8 cellular contexts compared by ENCODE assay signal in genomic region chr2:127702395-127703009, GRCh38. TPM values are rescaled to one million over a fixed set of nuclear protein-coding genes. Genes with fewer than 3 reads are reported as not detected.
A peak's percentile ranks its signal among the peaks of the same experiment; 100 is the strongest.
DNase-seq lines count a peak whose midpoint lies in the region; ATAC-seq, FAIRE-seq and TF ChIP-seq lines count a peak whose summit lies in the region.

No MANE protein-coding gene starts in this region.

- no peaks in the 10 kb centered on the region for H3K9me2 ChIP-seq in HCT116 (ENCODE audit: insufficient read depth)
- no peaks in the 10 kb centered on the region for H3K9me2 ChIP-seq in hepatocyte (replicated peaks; ENCODE audit: insufficient read depth)

- no peak overlapping the region for H2AFZ ChIP-seq in HCT116 (ENCODE audit: low read depth, low read length, poor library complexity, severe bottlenecking)
- no peak overlapping the region for H2AFZ ChIP-seq in hepatocyte

- H3K27me3 ChIP-seq in HCT116 (ENCODE audit: insufficient read depth, low read length) (no peaks in the 10 kb centered on the region), hepatocyte (no peaks in the 10 kb centered on the region), small intestine (ENCODE audit: control insufficient read depth in 2 of 2, insufficient read depth in 2 of 2, low read length in 2 of 2) (no peaks in the 10 kb centered on the region)

- BruUV-seq in HCT116 (replicated peaks; lab: Mats Ljungman, UMichigan) = TSS peak; percentile 82

- H3K4me3 ChIP-seq in HCT116 (replicated peaks in 1 of 2; ENCODE audit: low read depth in 1 of 2, low read length in 2 of 2) = peak overlapping the region; percentile 59 to 72
- H3K4me3 ChIP-seq in hepatocyte = peak overlapping the region; percentile 17
- peak overlapping the region; percentile 74 to 92 for H3K4me3 ChIP-seq in small intestine (ENCODE audit: low read depth in 1 of 2, low read length in 2 of 2)

- H3K4me3 Mint-ChIP-seq in activated CD4-positive, alpha-beta memory T cell treated with anti-CD3 and anti-CD28 coated beads, Interleukin-2, amount 10 ng/mL, durations not matched to agents 7 days and 5 days = peak overlapping the region; percentile 81

- DNase-seq in HCT116 (ENCODE audit: low read depth, low spot score) = no peak
- DNase-seq in activated CD4-positive, alpha-beta memory T cell treated with anti-CD3 and anti-CD28 coated beads, Interleukin-2, amount 10 ng/mL, durations not matched to agents 7 days and 5 days = no peak
- DNase-seq in hepatocyte (ENCODE audit: low spot score) = no peak
- DNase-seq in small intestine = no peak
- DNase-seq in NCI-H345 (lab: John Stamatoyannopoulos, UW) = no peak
- no peak for DNase-seq in stimulated activated CD4-positive, alpha-beta T cell treated with anti-CD3 and anti-CD28 coated beads, Interleukin-4, amount 100 ng/mL, for 24 hours
- DNase-seq in NCI-H2227 treated with DMSO at 0.1 percent for 48 hours (lab: John Stamatoyannopoulos, UW) = no peak

- no peaks in the 10 kb centered on the region for H3K27me3 Mint-ChIP-seq in activated CD4-positive, alpha-beta memory T cell treated with anti-CD3 and anti-CD28 coated beads, Interleukin-2, amount 10 ng/mL, durations not matched to agents 7 days and 5 days

- H4K20me1 ChIP-seq in HCT116 (ENCODE audit: insufficient read depth) = no peaks in the 10 kb centered on the region
- H4K20me1 ChIP-seq in hepatocyte (ENCODE audit: insufficient read depth, poor library complexity, severe bottlenecking) = peaks cover 10% of the 10 kb centered on the region

- no peak for ATAC-seq in HCT116
- ATAC-seq in HG03469 (IDR thresholded peaks at IDR 0.05; ENCODE audit: unreplicated experiment) = no peak

- RAD21 ChIA-PET in HCT116 (lab: Charles Lee; ENCODE audit: low non-redundant PET in 1 of 2, low total read pairs in 2 of 2, uncharacterized antibody in 2 of 2, unreplicated experiment in 2 of 2) = no interaction called here

- no peaks in the 10 kb centered on the region for H3K9me3 Mint-ChIP-seq in activated CD4-positive, alpha-beta memory T cell treated with anti-CD3 and anti-CD28 coated beads, Interleukin-2, amount 10 ng/mL, durations not matched to agents 7 days and 5 days

- H3K4me1 ChIP-seq in HCT116 (ENCODE audit: control insufficient read depth in 1 of 2, insufficient read depth in 2 of 2, low read length in 2 of 2) (peaks cover 13 to 32% of the 10 kb centered on the region in 2 experiments), hepatocyte (ENCODE audit: insufficient read depth) (peaks cover 19% of the 10 kb centered on the region), small intestine (ENCODE audit: control insufficient read depth in 2 of 2, insufficient read depth in 1 of 2, low read depth in 1 of 2, low read length in 1 of 2) (peaks cover 2 to 5% of the 10 kb centered on the region in 2 donors)

- H3K4me2 ChIP-seq in HCT116 (ENCODE audit: low read length) = peak overlapping the region; percentile 83
- H3K4me2 ChIP-seq in hepatocyte = peak overlapping the region; percentile 81

- CTCF ChIA-PET in HCT116 (lab: Charles Lee) = interaction anchor here (0.9 kb wide), 1 partner anchor 111 kb away, joined by 4 read pairs; no protein-coding TSS in a partner anchor
- CTCF ChIA-PET in activated CD4-positive, alpha-beta memory T cell treated with anti-CD3 and anti-CD28 coated beads, Interleukin-2, amount 10 ng/mL, durations not matched to agents 7 days and 5 days (lab: Charles Lee) = interaction anchor here (0.5 to 1.4 kb wide), 6 partner anchors 58 to 383 kb away, joined by 3 to 8 read pairs (median 4); partner anchors contain the start of gene WDR33

- H3K27ac Mint-ChIP-seq in activated CD4-positive, alpha-beta memory T cell treated with anti-CD3 and anti-CD28 coated beads, Interleukin-2, amount 10 ng/mL, durations not matched to agents 7 days and 5 days = peak overlapping the region; percentile 95

- H3K36me3 ChIP-seq in HCT116 (ENCODE audit: control insufficient read depth in 1 of 2, insufficient read depth in 2 of 2, low read length in 2 of 2) = peaks cover 6 to 10% of the 10 kb centered on the region in 2 experiments
- H3K36me3 ChIP-seq in hepatocyte (replicated peaks; ENCODE audit: insufficient read depth, low read depth) = no peaks in the 10 kb centered on the region
- H3K36me3 ChIP-seq in small intestine (ENCODE audit: control insufficient read depth in 2 of 2, insufficient read depth in 2 of 2, low read length in 2 of 2) = peaks cover 0 to 5% of the 10 kb centered on the region in 2 donors

- no peak for FAIRE-seq in small intestine (lab: Jason Lieb, UNC)

- H3K36me3 Mint-ChIP-seq in activated CD4-positive, alpha-beta memory T cell treated with anti-CD3 and anti-CD28 coated beads, Interleukin-2, amount 10 ng/mL, durations not matched to agents 7 days and 5 days (ENCODE audit: low read depth) = peaks cover 34% of the 10 kb centered on the region

- H3K79me2 ChIP-seq in HCT116 (ENCODE audit: insufficient read depth, low read length) = peaks cover 13% of the 10 kb centered on the region
- peaks cover 26% of the 10 kb centered on the region for H3K79me2 ChIP-seq in hepatocyte

- peaks cover 39% of the 10 kb centered on the region for H3K4me1 Mint-ChIP-seq in activated CD4-positive, alpha-beta memory T cell treated with anti-CD3 and anti-CD28 coated beads, Interleukin-2, amount 10 ng/mL, durations not matched to agents 7 days and 5 days

- peak overlapping the region; percentile 79 for H3K9ac ChIP-seq in HCT116 (ENCODE audit: low read length)

- intact Hi-C loops in HCT116 (cut with micrococcal nuclease) = no loop called here

- H3K9me3 ChIP-seq in HCT116 (ENCODE audit: control insufficient read depth in 1 of 2, insufficient read depth in 1 of 2, low read depth in 1 of 2, low read length in 2 of 2) (no peaks in the 10 kb centered on the region), hepatocyte (ENCODE audit: low read depth) (no peaks in the 10 kb centered on the region), small intestine (ENCODE audit: control insufficient read depth, low read depth) (no peaks in the 10 kb centered on the region)

- POLR2A ChIA-PET in HCT116 (lab: Charles Lee) = no interaction called here
- POLR2A ChIA-PET in activated CD4-positive, alpha-beta memory T cell treated with anti-CD3 and anti-CD28 coated beads, Interleukin-2, amount 10 ng/mL, durations not matched to agents 7 days and 5 days (lab: Charles Lee) = interaction anchor here (0.7 to 5.9 kb wide), 29 partner anchors 8 to 409 kb away, joined by 3 to 30 read pairs (median 5); partner anchors contain the start of genes ERCC3, IWS1, POLR2D and UGGT1

- peak overlapping the region; percentile 98 for H3K27ac ChIP-seq in HCT116 (ENCODE audit: low read depth, low read length)
- H3K27ac ChIP-seq in hepatocyte = peak overlapping the region; percentile 99
- peak overlapping the region; percentile 98 to 100 for H3K27ac ChIP-seq in small intestine (ENCODE audit: low read depth in 1 of 2, low read length in 1 of 2)

- no peak for TF ChIP-seq CTCF in HCT116 (IDR thresholded peaks at IDR 0.05 in 2 of 3, conservative IDR thresholded peaks at IDR 0.05 in 1 of 3; ENCODE audit: borderline replicate concordance in 1 of 3, insufficient read depth in 1 of 3, low read depth in 2 of 3, low read length in 2 of 3)
- TF ChIP-seq CTCF in hepatocyte (IDR thresholded peaks at IDR 0.05; ENCODE audit: poor library complexity) = no peak

- TF ChIP-seq POLR2A in HCT116 (IDR thresholded peaks at IDR 0.05; ENCODE audit: borderline replicate concordance, extremely low read depth, insufficient read depth, insufficient read length) = no peak

- no peak for TF ChIP-seq RAD21 in HCT116 (IDR thresholded peaks at IDR 0.05; ENCODE audit: low read depth)

- WGBS in hepatocyte (ENCODE audit: low lambda C conversion rate, missing lambda C conversion rate) = 71% methylated on average over 19 of the region's 19 CpGs
- 54 to 63% (median 60%) methylated on average over 19 of the region's 19 CpGs for WGBS in small intestine, 3 donors

TF ChIP-seq in HCT116, 20 proteins besides CTCF, POLR2A, EP300 and RAD21:
- TF ChIP-seq ZFX (IDR thresholded peaks at IDR 0.05) = no peak
- peak; percentile 7; the same call in 1 of the 2 replicates for TF ChIP-seq JUND (IDR thresholded peaks at IDR 0.05)
- TF ChIP-seq CBX3 (IDR thresholded peaks at IDR 0.05; ENCODE audit: low read depth) = 0 out of 2 replicates have a peak, but pooled peaks have one; percentile 2

RNA-seq across cellular contexts. Expression of gene SFT2D3, which starts 1.2 kb away (rescaled TPM):
- total RNA-seq in HCT116 (2021; ENCODE audit: unreplicated experiment) (3.1 TPM), hepatocyte (10.2 and 10.7 TPM in 2 replicates)
- not detected in 2 replicates for polyA plus RNA-seq in HCT116 (2012)
- 1 to 10 TPM; 5.2 to 5.8 TPM for total RNA-seq in activated CD4-positive, alpha-beta memory T cell treated with anti-CD3 and anti-CD28 coated beads, Interleukin-2, amount 10 ng/mL, durations not matched to agents 7 days and 5 days
- polyA plus RNA-seq in hepatocyte (1.6 TPM in 1 of 2 replicates, not detected in the other), small intestine (1 to 10 TPM; 3.8 to 7.4 (median 4.7) TPM)

RNA-seq across cellular contexts. Expression of gene LIMS2, which starts 27.2 kb away (rescaled TPM):
- total RNA-seq in HCT116 (2021; ENCODE audit: unreplicated experiment) (3.7 TPM), hepatocyte (3.9 and 4.0 TPM in 2 replicates)
- polyA plus RNA-seq in HCT116 (2012) = 3.9 and 4.0 TPM in 2 replicates
- 10 to 100 TPM; 15.0 to 15.5 TPM for total RNA-seq in activated CD4-positive, alpha-beta memory T cell treated with anti-CD3 and anti-CD28 coated beads, Interleukin-2, amount 10 ng/mL, durations not matched to agents 7 days and 5 days
- polyA plus RNA-seq in hepatocyte (8.3 and 14.9 TPM in 2 replicates), small intestine (10 to 100 TPM in 2 of 3 donors, 1 to 10 TPM in 1; 2.2 to 39.5 (median 10.8) TPM)

RNA-seq across cellular contexts. Expression of gene GPR17, which starts 56.5 kb away (rescaled TPM):
- total RNA-seq in HCT116 (2021; ENCODE audit: unreplicated experiment) (not detected), hepatocyte (not detected in 2 replicates)
- polyA plus RNA-seq in HCT116 (2012) = 0.07 and 0.22 TPM in 2 replicates
- not detected for total RNA-seq in activated CD4-positive, alpha-beta memory T cell treated with anti-CD3 and anti-CD28 coated beads, Interleukin-2, amount 10 ng/mL, durations not matched to agents 7 days and 5 days
- polyA plus RNA-seq in hepatocyte (0.39 TPM in 1 of 2 replicates, not detected in the other), small intestine (under 1 TPM in 1 of 3 donors, not detected in 2; 0.18 TPM)

Comparison
In these comparisons a context has a peak if more than half of its experiments do, and no peak if none do; other contexts are left out.
1. H3K4me3 ChIP-seq: peak in every context shown above with its lines; median percentile 83 in small intestine; 66 in HCT116; 17 in hepatocyte.